Comparison of ENCODE assay signal across 9 cellular contexts in the genomic region with DNA sequence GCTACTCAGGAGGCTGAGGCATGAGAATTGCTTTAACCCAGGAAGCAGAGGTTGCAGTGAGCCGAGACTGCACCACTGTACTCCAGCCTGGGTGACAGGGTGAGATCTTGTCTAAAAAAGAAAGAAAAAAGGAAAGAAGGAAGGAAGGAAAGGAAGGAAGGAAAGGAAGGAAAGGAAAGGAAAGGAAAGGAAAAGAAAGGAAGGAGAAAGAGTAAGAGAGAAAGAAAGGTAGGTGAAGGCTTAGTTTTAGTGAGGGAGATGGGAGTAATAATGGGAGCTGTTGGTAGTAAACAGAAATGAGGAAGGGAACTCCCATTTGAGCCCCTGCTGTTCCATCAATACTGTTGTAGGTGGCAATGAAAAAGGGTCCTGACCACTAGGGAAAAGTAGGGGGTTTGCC. TPM values are rescaled to one million over a fixed set of nuclear protein-coding genes. Genes with fewer than 3 reads are reported as not detected.
"Had no signal": no experiment of that assay in that cellular context is flagged by ENCODE, and none has a peak within 500 bp of the region (broad histone marks: within the 10 kb centered on the region; RNA-seq: fewer than 3 reads in every experiment).

No MANE protein-coding gene starts in this region.

- H3K4me3 ChIP-seq: GM23248, GM23338, HAP-1 had no signal

- H3K9me3 ChIP-seq: HAP-1 had no signal

- H3K4me3 Mint-ChIP-seq: GM23338, H9, HFFc6 had no signal

- H3K4me1 ChIP-seq: HAP-1 had no signal

- ATAC-seq: HCT116 had no signal

- H3K9me3 Mint-ChIP-seq: GM23338, H9, HFFc6 had no signal

- DNase-seq: GM23248, GOT3, H9, HCEC 1CT, HFFc6 had no signal

- H3K36me3 ChIP-seq: HAP-1 had no signal

- H3K27ac ChIP-seq: GM23248 had no signal

- H3K27ac Mint-ChIP-seq: GM23338, H9, HFFc6 had no signal

- H3K4me1 Mint-ChIP-seq: GM23338, H9 had no signal

RNA-seq across cellular contexts. Expression of gene SLC24A4, which starts 28.8 kb away (rescaled TPM):
- total RNA-seq: GM23248, H4, HFFc6 had no signal
